8 cellular contexts compared by ENCODE assay signal in genomic region chr10:16520900-16521299, GRCh38. TPM values are rescaled to one million over a fixed set of nuclear protein-coding genes. Genes with fewer than 3 reads are reported as not detected.
DNase-seq lines count a peak whose midpoint lies in the region; ATAC-seq, FAIRE-seq and TF ChIP-seq lines count a peak whose summit lies in the region.

No MANE protein-coding gene starts in this region.

- peak overlapping the region; percentile 50; the same call in 1 of the 2 replicates for H3K4me2 ChIP-seq in IMR-90 (ENCODE audit: low read depth, low read length)

- H3K27ac Mint-ChIP-seq in activated naive CD4-positive, alpha-beta T cell treated with anti-CD3 and anti-CD28 coated beads for 36 hours: no peak overlapping the region

- no peak overlapping the region for H2BK120ac ChIP-seq in IMR-90 (ENCODE audit: low read depth, low read length)

- no peak overlapping the region for H2BK5ac ChIP-seq in IMR-90 (ENCODE audit: low read depth, low read length, poor library complexity, severe bottlenecking)

- no peak overlapping the region for H2AK5ac ChIP-seq in IMR-90 (ENCODE audit: low read depth, low read length)

- no peak overlapping the region for H4K91ac ChIP-seq in IMR-90 (ENCODE audit: insufficient read depth, low read depth, low read length)

- no peak overlapping the region for H3K4ac ChIP-seq in IMR-90 (ENCODE audit: low read depth, low read length)

- H3K9me3 Mint-ChIP-seq in activated naive CD4-positive, alpha-beta T cell treated with anti-CD3 and anti-CD28 coated beads for 36 hours: no peaks in the 10 kb centered on the region

- dilution Hi-C loops in IMR-90 (cut with HindIII; ENCODE audit: low sequenced_read_pairs, unreplicated experiment): no loop called here

- no peak overlapping the region for H3K18ac ChIP-seq in IMR-90 (ENCODE audit: low read depth, low read length)

- TF ChIP-seq CTCF in D721Med (IDR thresholded peaks at IDR 0.05; ENCODE audit: insufficient read depth, missing control alignments) (peak; percentile 49), IMR-90 (conservative IDR thresholded peaks at IDR 0.05; ENCODE audit: low read depth, low read length) (0 out of 2 replicates have a peak, but pooled peaks have one; percentile 11)

- intact Hi-C loops in IMR-90 (cut with micrococcal nuclease): no loop called here
- intact Hi-C loops in activated naive CD4-positive, alpha-beta T cell treated with anti-CD3 and anti-CD28 coated beads for 36 hours (cut with micrococcal nuclease): loop anchor here (1.0 to 2.0 kb wide), 4 partner anchors 84 to 404 kb away; partner anchors contain the start of gene PTER

- CTCF ChIA-PET in IMR-90 (lab: Yijun Ruan, JAX): interaction anchor here (0.6 kb wide), 2 partner anchors 44 to 82 kb away, joined by 3 to 6 read pairs; no protein-coding TSS in a partner anchor
- CTCF ChIA-PET in activated naive CD4-positive, alpha-beta T cell treated with anti-CD3 and anti-CD28 coated beads for 36 hours (lab: Charles Lee): interaction anchor here (0.6 to 0.7 kb wide), 2 partner anchors 269 to 854 kb away, joined by 3 to 5 read pairs; no protein-coding TSS in a partner anchor

- no peak overlapping the region for H3K56ac ChIP-seq in IMR-90 (ENCODE audit: extremely low read depth, insufficient read depth, low read length)

- DNase-seq in D721Med (ENCODE audit: insufficient read length, low spot score): no peak
- DNase-seq in IMR-90: peak; percentile 12
- peak; percentile 56 for DNase-seq in activated naive CD4-positive, alpha-beta T cell treated with anti-CD3 and anti-CD28 coated beads for 36 hours
- peak; percentile 33 for DNase-seq in hepatic stellate cell (ENCODE audit: low spot score)
- no peak for DNase-seq in NCI-H446 (lab: John Stamatoyannopoulos, UW)
- DNase-seq in GDM1 (lab: John Stamatoyannopoulos, UW): no peak

- no peak overlapping the region for H3K23ac ChIP-seq in IMR-90 (ENCODE audit: low read depth, low read length)

- peak overlapping the region; percentile 58 for H2AFZ ChIP-seq in IMR-90 (replicated peaks; ENCODE audit: low read length, poor library complexity)

- no peaks in the 10 kb centered on the region for H3K9me3 ChIP-seq in IMR-90 (ENCODE audit: control insufficient read depth, insufficient read depth, low read length)

- H3K36me3 ChIP-seq in IMR-90 (ENCODE audit: control insufficient read depth, insufficient read depth, low read length): no peaks in the 10 kb centered on the region

- no peak for TF ChIP-seq RAD21 in IMR-90 (IDR thresholded peaks at IDR 0.05; ENCODE audit: low read length)

- H3K27ac ChIP-seq in IMR-90 (ENCODE audit: insufficient read depth, low read length) (no peak overlapping the region), skin epidermis (no peak overlapping the region)

- peaks cover 41% of the 10 kb centered on the region for H3K27me3 Mint-ChIP-seq in activated naive CD4-positive, alpha-beta T cell treated with anti-CD3 and anti-CD28 coated beads for 36 hours (ENCODE audit: low read depth)

- no peak overlapping the region for H2BK15ac ChIP-seq in IMR-90 (ENCODE audit: low read depth, low read length)

- no peak for FAIRE-seq in D721Med (lab: Jason Lieb, UNC)

- no peak overlapping the region for H2AK9ac ChIP-seq in IMR-90 (replicated peaks; ENCODE audit: low read depth, low read length, poor library complexity)

- peak; percentile 48 for ATAC-seq in GM19467 (IDR thresholded peaks at IDR 0.05; ENCODE audit: unreplicated experiment)
- ATAC-seq in IMR-90 (ENCODE audit: low read depth): peak; percentile 65

- H4K5ac ChIP-seq in IMR-90 (ENCODE audit: low read depth, low read length): no peak overlapping the region

- in situ Hi-C loops in IMR-90 (cut with MboI; ENCODE audit: low sequenced_read_pairs): no loop called here

- no CpG with 5 or more reads among the region's 39 CpGs for WGBS in IMR-90 (ENCODE audit: extremely low coverage in 2 of 2, insufficient read length in 1 of 2), 2 experiments

- no peaks in the 10 kb centered on the region for H3K9me1 ChIP-seq in IMR-90 (ENCODE audit: insufficient read depth, low read length)

- no peaks in the 10 kb centered on the region for H3K79me1 ChIP-seq in IMR-90 (ENCODE audit: low read depth in 1 of 2, low read length in 2 of 2)

- H3K36me3 Mint-ChIP-seq in activated naive CD4-positive, alpha-beta T cell treated with anti-CD3 and anti-CD28 coated beads for 36 hours (ENCODE audit: low read depth): no peaks in the 10 kb centered on the region

- peak overlapping the region; percentile 62 for H3K4me3 Mint-ChIP-seq in activated naive CD4-positive, alpha-beta T cell treated with anti-CD3 and anti-CD28 coated beads for 36 hours

- no peak overlapping the region for H3K9ac ChIP-seq in IMR-90 (ENCODE audit: low read depth, low read length)

- no TSS peak for BruUV-seq in IMR-90 (replicated peaks; lab: Mats Ljungman, UMichigan)

- H3K4me1 Mint-ChIP-seq in activated naive CD4-positive, alpha-beta T cell treated with anti-CD3 and anti-CD28 coated beads for 36 hours (ENCODE audit: low read depth): peaks cover 6% of the 10 kb centered on the region

- no peaks in the 10 kb centered on the region for H3K4me1 ChIP-seq in IMR-90 (ENCODE audit: control insufficient read depth, insufficient read depth, low read length)

- H3K4me3 ChIP-seq in IMR-90 (ENCODE audit: insufficient read depth, low read depth, low read length) (peak overlapping the region; percentile 31; the same call in 1 of the 2 replicates), skin epidermis (peak overlapping the region; percentile 27 to 50 (median 36))

- POLR2A ChIA-PET in IMR-90 (lab: Charles Lee; ENCODE audit: unreplicated experiment): no interaction called here

- H4K20me1 ChIP-seq in IMR-90 (ENCODE audit: insufficient read depth, low read length): no peaks in the 10 kb centered on the region

- no peak overlapping the region for H4K8ac ChIP-seq in IMR-90 (ENCODE audit: low read depth in 2 of 2, low read length in 2 of 2)

- TF ChIP-seq POLR2A in IMR-90 (IDR thresholded peaks at IDR 0.05; ENCODE audit: low read depth, low read length): no peak

- no peak overlapping the region for H2BK20ac ChIP-seq in IMR-90 (ENCODE audit: low read depth, low read length)

- peaks cover 50% of the 10 kb centered on the region for H3K27me3 ChIP-seq in IMR-90 (ENCODE audit: control insufficient read depth, insufficient read depth, low read length)

- H3K14ac ChIP-seq in IMR-90 (replicated peaks; ENCODE audit: low read depth, low read length): no peak overlapping the region

TF ChIP-seq in IMR-90, 13 proteins besides CTCF, POLR2A, EP300 and RAD21:
- TF ChIP-seq RFX5 (IDR thresholded peaks at IDR 0.05; ENCODE audit: low read depth, low read length): no peak
- TF ChIP-seq USF2 (IDR thresholded peaks at IDR 0.05; ENCODE audit: low read depth, low read length): no peak
- TF ChIP-seq SMC3 (IDR thresholded peaks at IDR 0.05; ENCODE audit: low read depth, low read length): no peak
- TF ChIP-seq BHLHE40 (IDR thresholded peaks at IDR 0.05; ENCODE audit: low read depth, low read length): no peak
- TF ChIP-seq MAZ (IDR thresholded peaks at IDR 0.05; ENCODE audit: borderline replicate concordance, low read depth, low read length): no peak
- no peak for TF ChIP-seq NFE2L2 (IDR thresholded peaks at IDR 0.05; ENCODE audit: low read depth, low read length)
- no peak for TF ChIP-seq MAFK (IDR thresholded peaks at IDR 0.05; ENCODE audit: low read depth, low read length)
- TF ChIP-seq MXI1 (IDR thresholded peaks at IDR 0.05; ENCODE audit: borderline replicate concordance, low read depth, low read length): no peak
- no peak for TF ChIP-seq CEBPB (IDR thresholded peaks at IDR 0.05; ENCODE audit: low read depth, low read length)
- TF ChIP-seq RCOR1 (IDR thresholded peaks at IDR 0.05; ENCODE audit: insufficient replicate concordance, low read length): no peak
- TF ChIP-seq FOS (IDR thresholded peaks at IDR 0.05; ENCODE audit: low read depth, low read length): no peak
- TF ChIP-seq CHD1 (IDR thresholded peaks at IDR 0.05; ENCODE audit: low read depth, low read length): no peak
- TF ChIP-seq ELK1 (IDR thresholded peaks at IDR 0.05; ENCODE audit: borderline replicate concordance, low read depth, low read length): no peak
TF ChIP-seq in IMR-90: peak in this region for 0.

RNA-seq across cellular contexts. Expression of gene C1QL3, which starts 0.8 kb away (rescaled TPM):
- total RNA-seq in IMR-90 (2012; rRNA removed): not detected in 2 replicates
- polyA plus RNA-seq in IMR-90 (2012; rRNA removed): not detected in 2 replicates
- polyA plus RNA-seq in IMR-90 (2012; cell fraction: cytosol; rRNA removed): not detected in 2 replicates
- polyA plus RNA-seq in IMR-90 (2012; cell fraction: nucleus; rRNA removed; ENCODE audit: low replicate concordance): not detected in 2 replicates
- under 1 TPM in 1 of 2 experiments, not detected in 1; 0.07 TPM for total RNA-seq in activated naive CD4-positive, alpha-beta T cell treated with anti-CD3 and anti-CD28 coated beads for 36 hours

Comparison
In these comparisons a context has a peak if more than half of its experiments do, and no peak if none do; other contexts are left out.
1. DNase-seq: peak in IMR-90 (single experiment), activated naive CD4-positive, alpha-beta T cell treated with anti-CD3 and anti-CD28 coated beads for 36 hours (single experiment) and hepatic stellate cell (single experiment); none in D721Med (single experiment), NCI-H446 (0 of 2) and GDM1 (single experiment).